In genomic region chr2:191612496-191612895, GRCh38 we compare ENCODE assay signal across 12 cellular contexts.
DNase-seq lines count a peak whose midpoint lies in the region; ATAC-seq, FAIRE-seq and TF ChIP-seq lines count a peak whose summit lies in the region.
"Had no signal": no experiment of that assay in that cellular context is flagged by ENCODE, and none has a peak within 500 bp of the region (broad histone marks: within the 10 kb centered on the region; RNA-seq: fewer than 3 reads in every experiment).

No MANE protein-coding gene starts in this region.

- H3K4me3 ChIP-seq in foreskin fibroblast (ENCODE audit: low read depth in 1 of 2, low read length in 2 of 2): no peak overlapping the region
- H3K4me3 ChIP-seq: SJCRH30, transverse colon had no signal

- no peak for ATAC-seq in HG02852 (IDR thresholded peaks at IDR 0.05; ENCODE audit: unreplicated experiment)
- ATAC-seq: activated CD4-positive, CD25-positive, alpha-beta regulatory T cell treated with anti-CD3 and anti-CD28 coated beads, Interleukin-2, amount 50 U/mL, for 24 hours had no signal

- DNase-seq in GM19239 (ENCODE audit: insufficient read length, low spot score) (no peak), SW 1271 (lab: John Stamatoyannopoulos, UW) (peak; percentile 70 to 77), foreskin fibroblast (peak; percentile 85 to 88), stromal cell of bone marrow (ENCODE audit: low read depth) (peak; percentile 75), NCI-H2196 treated with DMSO at 0.1 percent for 48 hours (lab: John Stamatoyannopoulos, UW; ENCODE audit: unreplicated experiment) (no peak), NCI-H510A (lab: John Stamatoyannopoulos, UW) (no peak)
- DNase-seq: Karpas-422, NCI-H510A treated with DMSO at 0.1 percent for 48 hours, SJCRH30, transverse colon had no signal

- no peak for TF ChIP-seq CTCF in foreskin fibroblast (IDR thresholded peaks at IDR 0.05; ENCODE audit: low read depth, low read length)

- FAIRE-seq in GM19239 (lab: Jason Lieb, UNC): peak; percentile 66

Comparison
In these comparisons a context has a peak if more than half of its experiments do, and no peak if none do; other contexts are left out.
1. DNase-seq: peak in SW 1271 (2 of 2), foreskin fibroblast (2 of 2) and stromal cell of bone marrow (single experiment); none in GM19239 (single experiment), NCI-H2196 treated with DMSO at 0.1 percent for 48 hours (single experiment) and NCI-H510A (single experiment).